ENCODE assay signal across 26 cellular contexts in genomic region chr9:91092214-91092613, GRCh38.
"Had no signal": no experiment of that assay in that cellular context is flagged by ENCODE, and none has a peak within 500 bp of the region (broad histone marks: within the 10 kb centered on the region; RNA-seq: fewer than 3 reads in every experiment).

No MANE protein-coding gene starts in this region.

- H3K9me3 ChIP-seq: neutrophil, pancreas, prostate gland, right lobe of liver, thoracic aorta, thyroid gland, vagina had no signal

- ATAC-seq: naive thymus-derived CD4-positive, alpha-beta T cell; natural killer cell treated with Interleukin-12 subunit alpha and Interleukin-12 subunit beta and Interleukin-15 and Interleukin-18, amount 100 ng/mL, for 72 hours; pancreas; right cardiac atrium; right lobe of liver had no signal

- H3K27me3 Mint-ChIP-seq: natural killer cell treated with Interleukin-12 subunit alpha and Interleukin-12 subunit beta and Interleukin-15 and Interleukin-18, amount 100 ng/mL, for 72 hours had no signal

- H3K27ac ChIP-seq: neutrophil, pancreas, prostate gland, right lobe of liver, sigmoid colon, stomach, thoracic aorta, thyroid gland, tibial nerve, upper lobe of left lung, vagina had no signal

- H3K4me1 ChIP-seq: pancreas, prostate gland, right lobe of liver, stomach, thyroid gland, tibial nerve, upper lobe of left lung, vagina had no signal

- H3K27me3 ChIP-seq: neutrophil, pancreas, right lobe of liver, sigmoid colon, stomach, thyroid gland, tibial nerve, upper lobe of left lung, vagina had no signal

- H3K4me3 Mint-ChIP-seq: naive thymus-derived CD4-positive, alpha-beta T cell; natural killer cell treated with Interleukin-12 subunit alpha and Interleukin-12 subunit beta and Interleukin-15 and Interleukin-18, amount 100 ng/mL, for 72 hours; nephron progenitor cell; neural crest cell; stimulated activated naive CD8-positive, alpha-beta T cell treated with anti-CD3 and anti-CD28 coated beads, Interleukin-15, Interleukin-2, amounts not matched to agents 100 ng/mL and 50 ng/mL, for 24 hours had no signal

- H3K4me3 ChIP-seq: pancreas, prostate gland, right lobe of liver, sigmoid colon, stomach, thoracic aorta, thyroid gland, tibial nerve, upper lobe of left lung, vagina had no signal

- H3K27ac Mint-ChIP-seq: stimulated activated naive CD8-positive, alpha-beta T cell treated with anti-CD3 and anti-CD28 coated beads, Interleukin-15, Interleukin-2, amounts not matched to agents 100 ng/mL and 50 ng/mL, for 24 hours had no signal

- H3K36me3 ChIP-seq: neutrophil, pancreas, prostate gland, right lobe of liver, sigmoid colon, stomach, thoracic aorta, thyroid gland, tibial nerve, upper lobe of left lung, vagina had no signal

- DNase-seq: naive thymus-derived CD4-positive, alpha-beta T cell; nephron progenitor cell; nucleus accumbens; pancreas; retina; right cardiac atrium; right lobe of liver; sigmoid colon; small intestine; stimulated activated CD4-positive, alpha-beta T cell treated with anti-CD3 and anti-CD28 coated beads, Interleukin-15, amount 100 ng/mL, for 24 hours; stimulated activated CD4-positive, alpha-beta T cell treated with anti-CD3 and anti-CD28 coated beads, Interleukin-2, amount 100 ng/mL, for 24 hours; stimulated activated CD4-positive, alpha-beta T cell treated with anti-CD3 and anti-CD28 coated beads, Interleukin-2, amount 100 ng/mL, for 48 hours; stimulated activated CD4-positive, alpha-beta T cell treated with anti-CD3 and anti-CD28 coated beads, Interleukin-4, amount 100 ng/mL, for 24 hours; stimulated activated naive CD4-positive, alpha-beta T cell treated with Interleukin-2 at 50 U/mL for 16 hours; stomach; thyroid gland; trophoblast cell; upper lobe of left lung had no signal

- H3K4me1 Mint-ChIP-seq: neural crest cell had no signal
